17 cellular contexts compared by ENCODE assay signal in the genomic region with DNA sequence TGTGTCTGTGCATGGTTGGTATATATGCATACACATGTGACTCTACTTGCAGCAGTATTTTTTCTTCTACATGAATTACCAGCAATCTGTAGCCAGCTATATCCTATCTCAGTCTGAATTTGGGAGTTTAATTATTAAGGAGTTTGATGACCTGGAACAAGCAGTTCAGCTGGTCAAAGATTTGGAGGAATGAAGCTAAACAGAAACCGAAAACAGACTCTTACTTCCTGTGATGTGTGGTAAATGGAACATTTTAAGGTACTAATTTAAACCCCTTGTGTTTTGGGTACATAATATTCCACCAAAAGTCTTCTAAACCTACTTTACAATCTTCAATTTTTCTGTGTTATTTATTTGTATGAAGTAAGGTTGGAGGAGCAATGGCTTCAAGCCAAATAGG.
DNase-seq lines count a peak whose midpoint lies in the region; ATAC-seq, FAIRE-seq and TF ChIP-seq lines count a peak whose summit lies in the region.
"Had no signal": no experiment of that assay in that cellular context is flagged by ENCODE, and none has a peak within 500 bp of the region (broad histone marks: within the 10 kb centered on the region; RNA-seq: fewer than 3 reads in every experiment).

No MANE protein-coding gene starts in this region.

- WGBS in liver = 33% methylated on average over 1 of the region's 1 CpG
- 10% methylated on average over 1 of the region's 1 CpG for WGBS in HepG2 (ENCODE audit: low lambda C conversion rate)
- 26% methylated on average over 1 of the region's 1 CpG for WGBS in right lobe of liver (ENCODE audit: insufficient coverage, low coverage, low lambda C conversion rate, missing lambda C conversion rate)
- 61 to 80% (median 67%) methylated on average over 1 of the region's 1 CpG for WGBS in heart left ventricle, 4 donors

- H3K9ac ChIP-seq in liver (ENCODE audit: low read depth in 1 of 2, low read length in 2 of 2) (peak overlapping the region in 1 of 2 donors; percentile 20), HepG2 (ENCODE audit: insufficient read depth, low read depth, low read length) (no peak overlapping the region), kidney (ENCODE audit: low read length in 2 of 2) (no peak overlapping the region)
- H3K9ac ChIP-seq: BLaER1 had no signal

- H3K27ac ChIP-seq in liver (ENCODE audit: low read depth in 1 of 2, low read length in 2 of 2) (peak overlapping the region; percentile 63 to 76), HepG2 (ENCODE audit: extremely low read length, insufficient read depth, low read length) (no peak overlapping the region), kidney (ENCODE audit: low read depth in 2 of 2, low read length in 2 of 2) (peak overlapping the region in 1 of 2 donors; percentile 37), right lobe of liver (peak overlapping the region; percentile 2 to 56 (median 56)), heart left ventricle (no peak overlapping the region)
- H3K27ac ChIP-seq: 22Rv1, A549, BLaER1 had no signal

- H3K27me3 ChIP-seq in liver (ENCODE audit: control insufficient read depth in 4 of 4, insufficient read depth in 4 of 4, low read length in 3 of 4) = no peaks in the 10 kb centered on the region
- no peaks in the 10 kb centered on the region for H3K27me3 ChIP-seq in HepG2 (ENCODE audit: control insufficient read depth in 1 of 2, insufficient read depth in 2 of 2, low read length in 2 of 2)
- no peaks in the 10 kb centered on the region for H3K27me3 ChIP-seq in right lobe of liver
- no peaks in the 10 kb centered on the region for H3K27me3 ChIP-seq in heart left ventricle
- H3K27me3 ChIP-seq: BLaER1 had no signal

- no peak for ATAC-seq in HepG2
- ATAC-seq in right lobe of liver = peak; percentile 90 to 98 (median 94)
- ATAC-seq in heart left ventricle = no peak
- ATAC-seq in HG03175 (IDR thresholded peaks at IDR 0.05; ENCODE audit: unreplicated experiment) = no peak
- ATAC-seq: A549 had no signal

- TF ChIP-seq CTCF in liver (IDR thresholded peaks at IDR 0.05; ENCODE audit: low read depth, low read length, missing input control) (no peak), HepG2 (CRISPR knock-in tag; IDR thresholded peaks at IDR 0.05) (no peak), kidney (IDR thresholded peaks at IDR 0.05; ENCODE audit: borderline replicate concordance, extremely low read depth, insufficient read depth) (no peak), right lobe of liver (IDR thresholded peaks at IDR 0.05) (no peak), heart left ventricle (IDR thresholded peaks at IDR 0.05) (no peak)

- POLR2A ChIA-PET in HepG2 (lab: Yijun Ruan, JAX) = no interaction called here

- DNase-seq in HepG2 (ENCODE audit: low spot score) = no peak
- no peak for DNase-seq in kidney
- DNase-seq in right lobe of liver = no peak
- DNase-seq in retina = no peak
- DNase-seq in heart left ventricle = no peak
- DNase-seq: CD4-positive, alpha-beta memory T cell; DMS153; DMS79; GDM1 had no signal

- H2AFZ ChIP-seq in HepG2 (ENCODE audit: low read length) = no peak overlapping the region

- FAIRE-seq in HepG2 (lab: Jason Lieb, UNC) (no peak), kidney (lab: Jason Lieb, UNC) (peak; percentile 3)
- FAIRE-seq: A549, H1, HTR-8/SVneo had no signal

- no peaks in the 10 kb centered on the region for H3K9me3 ChIP-seq in liver (ENCODE audit: control insufficient read depth in 4 of 4, low read length in 3 of 4)
- H3K9me3 ChIP-seq in HepG2 (ENCODE audit: low read length) = no peaks in the 10 kb centered on the region
- no peaks in the 10 kb centered on the region for H3K9me3 ChIP-seq in kidney (ENCODE audit: control insufficient read depth in 1 of 2, low read length in 2 of 2)
- H3K9me3 ChIP-seq in right lobe of liver = no peaks in the 10 kb centered on the region
- no peaks in the 10 kb centered on the region for H3K9me3 ChIP-seq in heart left ventricle
- H3K9me3 ChIP-seq: A549, HAP-1 had no signal

- BruUV-seq in HepG2 (replicated peaks; lab: Mats Ljungman, UMichigan) = no TSS peak

- no peak for TF ChIP-seq EP300 in HepG2 (IDR thresholded peaks at IDR 0.05; ENCODE audit: low read depth in 2 of 2, low read length in 2 of 2)
- TF ChIP-seq EP300 in HepG2 (CRISPR knock-in tag; IDR thresholded peaks at IDR 0.05; ENCODE audit: borderline replicate concordance) = no peak

- H4K20me1 ChIP-seq in HepG2 (ENCODE audit: insufficient read depth, low read length) = no peaks in the 10 kb centered on the region
- H4K20me1 ChIP-seq: BLaER1 had no signal

- H3K79me2 ChIP-seq in HepG2 (ENCODE audit: insufficient read depth, low read length) = no peaks in the 10 kb centered on the region

- H3K4me1 ChIP-seq in liver (ENCODE audit: control insufficient read depth in 4 of 4, insufficient read depth in 4 of 4, low read length in 3 of 4) (peaks cover 0 to 8% (median 2%) of the 10 kb centered on the region in 4 donors), HepG2 (ENCODE audit: insufficient read depth, low read length) (no peaks in the 10 kb centered on the region), kidney (ENCODE audit: control insufficient read depth in 1 of 2, insufficient read depth in 1 of 2, low read depth in 1 of 2, low read length in 2 of 2) (peaks cover 0 to 3% of the 10 kb centered on the region in 2 donors), right lobe of liver (peaks cover 0 to 4% (median 2%) of the 10 kb centered on the region in 4 donors), heart left ventricle (no peaks in the 10 kb centered on the region)
- H3K4me1 ChIP-seq: A549, BLaER1, HAP-1 had no signal

- CTCF ChIA-PET in HepG2 (lab: Yijun Ruan, JAX; ENCODE audit: low intra/inter-chr PET ratio, low total read pairs) = no interaction called here

- intact Hi-C loops in HepG2 (cut with micrococcal nuclease; ENCODE audit: unreplicated experiment) = no loop called here
- intact Hi-C loops in kidney (cut with DNase I) = no loop called here
- intact Hi-C loops in right lobe of liver (cut with DNase I) = no loop called here
- intact Hi-C loops in heart left ventricle (cut with DNase I) = no loop called here

- no peak overlapping the region for H3K4me2 ChIP-seq in HepG2 (ENCODE audit: low read depth, low read length)
- H3K4me2 ChIP-seq: A549, BLaER1 had no signal

- TF ChIP-seq RAD21 in liver (IDR thresholded peaks at IDR 0.05) = no peak
- TF ChIP-seq RAD21 in HepG2 (CRISPR knock-in tag; IDR thresholded peaks at IDR 0.05) = no peak

- H3K36me3 ChIP-seq in liver (ENCODE audit: control insufficient read depth in 4 of 4, insufficient read depth in 3 of 4, low read depth in 1 of 4, low read length in 3 of 4) = no peaks in the 10 kb centered on the region
- no peaks in the 10 kb centered on the region for H3K36me3 ChIP-seq in HepG2 (replicated peaks in 1 of 2; ENCODE audit: control insufficient read depth in 1 of 2, insufficient read depth in 2 of 2, low read length in 2 of 2)
- no peaks in the 10 kb centered on the region for H3K36me3 ChIP-seq in kidney (ENCODE audit: control insufficient read depth in 1 of 2, insufficient read depth in 2 of 2, low read length in 2 of 2)
- H3K36me3 ChIP-seq in right lobe of liver = no peaks in the 10 kb centered on the region
- no peaks in the 10 kb centered on the region for H3K36me3 ChIP-seq in heart left ventricle
- H3K36me3 ChIP-seq: BLaER1, HAP-1 had no signal

- TF ChIP-seq POLR2A in HepG2 (IDR thresholded peaks at IDR 0.05; ENCODE audit: insufficient read depth in 1 of 2, low read depth in 2 of 2, low read length in 2 of 2) (no peak), right lobe of liver (IDR thresholded peaks at IDR 0.05) (no peak), heart left ventricle (IDR thresholded peaks at IDR 0.05) (no peak)

- in situ Hi-C loops in HepG2 (cut with HindIII; ENCODE audit: extremely low pct_ligation_motif_present, low pct_unique_long_range_greater_than_20kb) = no loop called here

- H3K4me3 ChIP-seq in liver (ENCODE audit: low read depth in 1 of 3, low read length in 3 of 3) (peak overlapping the region; percentile 32 to 39 (median 36)), HepG2 (replicated peaks in 1 of 3; ENCODE audit: insufficient read depth in 1 of 3, low read depth in 2 of 3, low read length in 3 of 3) (no peak overlapping the region), kidney (ENCODE audit: low read length in 2 of 2) (peak overlapping the region in 1 of 2 donors; percentile 24), right lobe of liver (peak overlapping the region; percentile 2 to 14 (median 13)), heart left ventricle (no peak overlapping the region)
- H3K4me3 ChIP-seq: A549, BLaER1, HAP-1 had no signal

TF ChIP-seq in liver, 16 proteins besides CTCF, POLR2A, EP300 and RAD21 (continues in another document):
- TF ChIP-seq, protein P1, sequence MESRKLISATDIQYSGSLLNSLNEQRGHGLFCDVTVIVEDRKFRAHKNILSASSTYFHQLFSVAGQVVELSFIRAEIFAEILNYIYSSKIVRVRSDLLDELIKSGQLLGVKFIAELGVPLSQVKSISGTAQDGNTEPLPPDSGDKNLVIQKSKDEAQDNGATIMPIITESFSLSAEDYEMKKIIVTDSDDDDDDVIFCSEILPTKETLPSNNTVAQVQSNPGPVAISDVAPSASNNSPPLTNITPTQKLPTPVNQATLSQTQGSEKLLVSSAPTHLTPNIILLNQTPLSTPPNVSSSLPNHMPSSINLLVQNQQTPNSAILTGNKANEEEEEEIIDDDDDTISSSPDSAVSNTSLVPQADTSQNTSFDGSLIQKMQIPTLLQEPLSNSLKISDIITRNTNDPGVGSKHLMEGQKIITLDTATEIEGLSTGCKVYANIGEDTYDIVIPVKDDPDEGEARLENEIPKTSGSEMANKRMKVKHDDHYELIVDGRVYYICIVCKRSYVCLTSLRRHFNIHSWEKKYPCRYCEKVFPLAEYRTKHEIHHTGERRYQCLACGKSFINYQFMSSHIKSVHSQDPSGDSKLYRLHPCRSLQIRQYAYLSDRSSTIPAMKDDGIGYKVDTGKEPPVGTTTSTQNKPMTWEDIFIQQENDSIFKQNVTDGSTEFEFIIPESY (IDR thresholded peaks at IDR 0.05) = no peak
- peak; percentile 24 for TF ChIP-seq YY1 (IDR thresholded peaks at IDR 0.05)
- TF ChIP-seq EGR1 (IDR thresholded peaks at IDR 0.05; ENCODE audit: low read depth in 2 of 2) = no peak

TF ChIP-seq in HepG2, 621 proteins besides CTCF, POLR2A, EP300 and RAD21:
- TF ChIP-seq ZNF850 (CRISPR knock-in tag; conservative IDR thresholded peaks at IDR 0.05) (no peak), ZNF20 (CRISPR knock-in tag; IDR thresholded peaks at IDR 0.05) (no peak), ZNF282 (IDR thresholded peaks at IDR 0.05; ENCODE audit: partially characterized antibody) (no peak), ATM (IDR thresholded peaks at IDR 0.05; ENCODE audit: borderline replicate concordance) (no peak), DPF2 (CRISPR knock-in tag; IDR thresholded peaks at IDR 0.05; ENCODE audit: borderline replicate concordance, low read depth) (no peak), ZNF703 (CRISPR knock-in tag; IDR thresholded peaks at IDR 0.05; ENCODE audit: borderline replicate concordance) (no peak), ZNF367 (CRISPR knock-in tag; IDR thresholded peaks at IDR 0.05; ENCODE audit: borderline replicate concordance) (no peak), NR2F6 (IDR thresholded peaks at IDR 0.05) (no peak), NR2F6 (CRISPR knock-in tag; IDR thresholded peaks at IDR 0.05) (no peak), NKX3-1 (CRISPR knock-in tag; IDR thresholded peaks at IDR 0.05) (no peak)
TF ChIP-seq in HepG2: peak in this region for 0.

Comparison
In these comparisons a context has a peak if more than half of its experiments do, and no peak if none do; other contexts are left out.
1. H3K27ac ChIP-seq: peak in liver (2 of 2) and right lobe of liver (3 of 3); none in HepG2 (single experiment) and heart left ventricle (0 of 12).
2. H3K4me3 ChIP-seq: peak in liver (3 of 3) and right lobe of liver (3 of 3); none in HepG2 (0 of 3) and heart left ventricle (0 of 12).
3. ATAC-seq: peak in right lobe of liver (4 of 4); none in HepG2 (single experiment), heart left ventricle (0 of 4) and HG03175 (single experiment).